10 cellular contexts compared by ENCODE assay signal in the genomic region with DNA sequence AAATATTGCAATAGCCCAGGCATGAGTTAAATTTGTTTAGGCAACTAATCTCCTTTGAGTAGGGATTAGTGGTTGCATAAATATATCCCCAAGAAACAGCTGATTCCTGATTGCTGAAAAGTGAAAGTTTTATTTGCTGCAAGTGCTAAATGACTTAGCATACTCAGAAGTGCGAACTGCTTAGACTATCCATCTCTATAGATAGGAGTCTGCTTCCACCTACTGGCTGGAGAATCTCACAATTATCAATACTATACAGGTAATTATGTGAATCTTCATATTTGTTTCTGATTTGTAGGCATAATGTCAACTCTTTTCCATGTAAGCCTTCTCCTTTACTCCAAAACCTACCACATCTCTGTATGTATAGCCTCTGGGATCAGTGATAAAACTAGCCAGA. TPM values are rescaled to one million over a fixed set of nuclear protein-coding genes. Genes with fewer than 3 reads are reported as not detected.
DNase-seq lines count a peak whose midpoint lies in the region; ATAC-seq and TF ChIP-seq lines count a peak whose summit lies in the region.
"Had no signal": no experiment of that assay in that cellular context is flagged by ENCODE, and none has a peak within 500 bp of the region (broad histone marks: within the 10 kb centered on the region; RNA-seq: fewer than 3 reads in every experiment).

No MANE protein-coding gene starts in this region.

- ATAC-seq in HCT116 (peak; percentile 69), Panc1 (no peak), sciatic nerve (peak; percentile 93), omental fat pad (ENCODE audit: low FRiP score) (no peak)

- H3K27ac Mint-ChIP-seq in glutamatergic neuron (ENCODE audit: unreplicated experiment): no peak overlapping the region
- H3K27ac Mint-ChIP-seq: stimulated activated naive CD8-positive, alpha-beta T cell treated with anti-CD3 and anti-CD28 coated beads, Interleukin-15, Interleukin-2, amounts not matched to agents 100 ng/mL and 50 ng/mL, for 24 hours had no signal

- peak; percentile 63 for TF ChIP-seq RAD21 in HCT116 (IDR thresholded peaks at IDR 0.05; ENCODE audit: low read depth)

- H3K36me3 Mint-ChIP-seq in glutamatergic neuron (ENCODE audit: unreplicated experiment): no peaks in the 10 kb centered on the region

- H3K9me3 ChIP-seq in HCT116 (ENCODE audit: control insufficient read depth in 1 of 2, insufficient read depth in 1 of 2, low read depth in 1 of 2, low read length in 2 of 2) (no peaks in the 10 kb centered on the region), Panc1 (ENCODE audit: control insufficient read depth, insufficient read depth, low read depth, low read length) (no peaks in the 10 kb centered on the region)

- H3K36me3 ChIP-seq in HCT116 (ENCODE audit: control insufficient read depth in 1 of 2, insufficient read depth in 2 of 2, low read length in 2 of 2) (no peaks in the 10 kb centered on the region), Panc1 (ENCODE audit: control insufficient read depth, insufficient read depth, low read length) (no peaks in the 10 kb centered on the region)

- no peak overlapping the region for H3K4me2 ChIP-seq in HCT116 (ENCODE audit: low read length)

- H3K4me3 ChIP-seq in HCT116 (replicated peaks in 1 of 2; ENCODE audit: low read depth in 1 of 2, low read length in 2 of 2) (no peak overlapping the region), Panc1 (ENCODE audit: low read depth in 2 of 2, low read length in 2 of 2) (no peak overlapping the region)

- no peak overlapping the region for H3K4me3 Mint-ChIP-seq in glutamatergic neuron (ENCODE audit: unreplicated experiment)
- H3K4me3 Mint-ChIP-seq: stimulated activated naive CD8-positive, alpha-beta T cell treated with anti-CD3 and anti-CD28 coated beads, Interleukin-15, Interleukin-2, amounts not matched to agents 100 ng/mL and 50 ng/mL, for 24 hours had no signal

- POLR2A ChIA-PET in HCT116 (lab: Charles Lee): no interaction called here
- POLR2A ChIA-PET in Panc1 (lab: Charles Lee): no interaction called here

- TF ChIP-seq CTCF in HCT116 (IDR thresholded peaks at IDR 0.05 in 2 of 3, conservative IDR thresholded peaks at IDR 0.05 in 1 of 3; ENCODE audit: borderline replicate concordance in 1 of 3, insufficient read depth in 1 of 3, low read depth in 2 of 3, low read length in 2 of 3): peak; percentile 29 to 48 (median 35); a peak in 4 of 6 replicates
- peak; percentile 8; the same call in 1 of the 2 replicates for TF ChIP-seq CTCF in Panc1 (IDR thresholded peaks at IDR 0.05)
- TF ChIP-seq CTCF in omental fat pad (IDR thresholded peaks at IDR 0.05): no peak
- no peak for TF ChIP-seq CTCF in glutamatergic neuron (IDR thresholded peaks at IDR 0.05; ENCODE audit: partially characterized antibody, unreplicated experiment)

- RAD21 ChIA-PET in HCT116 (lab: Charles Lee; ENCODE audit: low non-redundant PET in 1 of 2, low total read pairs in 2 of 2, uncharacterized antibody in 2 of 2, unreplicated experiment in 2 of 2): no interaction called here

- CTCF ChIA-PET in HCT116 (lab: Charles Lee): no interaction called here
- CTCF ChIA-PET in Panc1 (lab: Charles Lee): no interaction called here

- no peak overlapping the region for H3K9ac ChIP-seq in HCT116 (ENCODE audit: low read length)

- no peaks in the 10 kb centered on the region for H3K9me2 ChIP-seq in HCT116 (ENCODE audit: insufficient read depth)

- no peaks in the 10 kb centered on the region for H3K4me1 Mint-ChIP-seq in glutamatergic neuron (ENCODE audit: low read depth, unreplicated experiment)

- DNase-seq in HCT116 (ENCODE audit: low read depth, low spot score) (peak; percentile 7), Panc1 (ENCODE audit: low read depth, low spot score) (no peak), fibroblast of the conjunctiva (ENCODE audit: low read depth) (peak; percentile 1), sciatic nerve (ENCODE audit: low spot score) (no peak), omental fat pad (ENCODE audit: low spot score) (no peak), glutamatergic neuron (no peak), T-helper 9 cell (no peak), SKM-1 (lab: John Stamatoyannopoulos, UW; ENCODE audit: unreplicated experiment) (no peak)
- DNase-seq: NCI-H2029 treated with DMSO at 0.1 percent for 48 hours had no signal

- H3K4me1 ChIP-seq in HCT116 (ENCODE audit: control insufficient read depth in 1 of 2, insufficient read depth in 2 of 2, low read length in 2 of 2) (no peaks in the 10 kb centered on the region), Panc1 (ENCODE audit: control insufficient read depth, insufficient read depth, low read length) (no peaks in the 10 kb centered on the region)

- no peaks in the 10 kb centered on the region for H3K9me3 Mint-ChIP-seq in glutamatergic neuron (ENCODE audit: unreplicated experiment)
- H3K9me3 Mint-ChIP-seq: stimulated activated naive CD8-positive, alpha-beta T cell treated with anti-CD3 and anti-CD28 coated beads, Interleukin-15, Interleukin-2, amounts not matched to agents 100 ng/mL and 50 ng/mL, for 24 hours had no signal

- no peaks in the 10 kb centered on the region for H4K20me1 ChIP-seq in HCT116 (ENCODE audit: insufficient read depth)

- intact Hi-C loops in HCT116 (cut with micrococcal nuclease) (loop anchor here (1.0 to 2.0 kb wide), 2 partner anchors 152 to 372 kb away; no protein-coding TSS in a partner anchor), Panc1 (cut with micrococcal nuclease; ENCODE audit: unreplicated experiment) (loop anchor here (1.0 kb wide), 1 partner anchor 152 kb away; no protein-coding TSS in a partner anchor), sciatic nerve (cut with DNase I) (no loop called here)

- H2AFZ ChIP-seq in HCT116 (ENCODE audit: low read depth, low read length, poor library complexity, severe bottlenecking): no peak overlapping the region

- in situ Hi-C loops in Panc1 (cut with HindIII; ENCODE audit: low pct_unique_long_range_greater_than_20kb, low sequenced_read_pairs): no loop called here

- H3K27ac ChIP-seq in HCT116 (ENCODE audit: low read depth, low read length) (no peak overlapping the region), Panc1 (ENCODE audit: low read length) (no peak overlapping the region)

- no peaks in the 10 kb centered on the region for H3K79me2 ChIP-seq in HCT116 (ENCODE audit: insufficient read depth, low read length)

- no peaks in the 10 kb centered on the region for H3K27me3 ChIP-seq in HCT116 (ENCODE audit: insufficient read depth, low read length)
- no peaks in the 10 kb centered on the region for H3K27me3 ChIP-seq in Panc1 (ENCODE audit: control insufficient read depth, insufficient read depth, low read length)

- no peak for TF ChIP-seq POLR2A in HCT116 (IDR thresholded peaks at IDR 0.05; ENCODE audit: borderline replicate concordance, extremely low read depth, insufficient read depth, insufficient read length)

- H3K27me3 Mint-ChIP-seq in glutamatergic neuron (ENCODE audit: unreplicated experiment): no peaks in the 10 kb centered on the region
- H3K27me3 Mint-ChIP-seq: stimulated activated naive CD8-positive, alpha-beta T cell treated with anti-CD3 and anti-CD28 coated beads, Interleukin-15, Interleukin-2, amounts not matched to agents 100 ng/mL and 50 ng/mL, for 24 hours had no signal

- no TSS peak for BruUV-seq in HCT116 (replicated peaks; lab: Mats Ljungman, UMichigan)
- BruUV-seq in Panc1 (replicated peaks; lab: Mats Ljungman, UMichigan): no TSS peak

TF ChIP-seq in HCT116, 20 proteins besides CTCF, POLR2A, EP300 and RAD21 (continues in another document):
- no peak for TF ChIP-seq SRF (IDR thresholded peaks at IDR 0.05; ENCODE audit: low read depth)
- no peak for TF ChIP-seq EZH2 (IDR thresholded peaks at IDR 0.05)
- no peak for TF ChIP-seq ZBTB33 (IDR thresholded peaks at IDR 0.05; ENCODE audit: extremely low read depth, insufficient replicate concordance, low read length)
- TF ChIP-seq TCF7L2 (IDR thresholded peaks at IDR 0.05; ENCODE audit: borderline replicate concordance, extremely low read depth, insufficient read depth, insufficient read length): no peak
- no peak for TF ChIP-seq JUND (IDR thresholded peaks at IDR 0.05)
- no peak for TF ChIP-seq ZNF274 (IDR thresholded peaks at IDR 0.05; ENCODE audit: low read depth, low read length)
- TF ChIP-seq POLR2AphosphoS5 (IDR thresholded peaks at IDR 0.05; ENCODE audit: low read depth, low read length): no peak
- TF ChIP-seq FOSL1 (IDR thresholded peaks at IDR 0.05; ENCODE audit: low read depth): no peak
- no peak for TF ChIP-seq EZH2phosphoT487 (IDR thresholded peaks at IDR 0.05; ENCODE audit: borderline replicate concordance)
- no peak for TF ChIP-seq SIN3A (IDR thresholded peaks at IDR 0.05; ENCODE audit: low read depth)
- no peak for TF ChIP-seq CEBPB (IDR thresholded peaks at IDR 0.05; ENCODE audit: low read depth)
- TF ChIP-seq ZFX (IDR thresholded peaks at IDR 0.05): no peak
- TF ChIP-seq ATF3 (IDR thresholded peaks at IDR 0.05): no peak
- TF ChIP-seq YY1 (IDR thresholded peaks at IDR 0.05; ENCODE audit: extremely low read depth, insufficient replicate concordance, low read depth, low read length): no peak
- TF ChIP-seq, protein P1, sequence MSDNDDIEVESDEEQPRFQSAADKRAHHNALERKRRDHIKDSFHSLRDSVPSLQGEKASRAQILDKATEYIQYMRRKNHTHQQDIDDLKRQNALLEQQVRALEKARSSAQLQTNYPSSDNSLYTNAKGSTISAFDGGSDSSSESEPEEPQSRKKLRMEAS (IDR thresholded peaks at IDR 0.05): no peak

RNA-seq across cellular contexts. Expression of gene SLCO1B3, which starts 11.9 kb away (rescaled TPM):
- 5.4 TPM for total RNA-seq in HCT116 (2021; ENCODE audit: unreplicated experiment)
- 1.5 and 3.2 TPM in 2 replicates for polyA plus RNA-seq in HCT116 (2012)
- total RNA-seq in Panc1 (2021; ENCODE audit: unreplicated experiment): 0.85 TPM
- 0.16 TPM for polyA plus RNA-seq in Panc1 (2012; ENCODE audit: insufficient read length)
- 4.2 TPM for total RNA-seq in sciatic nerve
- under 1 TPM in 1 of 4 donors, not detected in 3; 0.47 TPM for total RNA-seq in omental fat pad
- not detected for total RNA-seq in glutamatergic neuron (ENCODE audit: unreplicated experiment)

Comparison
In these comparisons a context has a peak if more than half of its experiments do, and no peak if none do; other contexts are left out.
1. ATAC-seq: peak in HCT116 (single experiment) and sciatic nerve (single experiment); none in Panc1 (single experiment) and omental fat pad (single experiment).
2. DNase-seq: peak in HCT116 (single experiment) and fibroblast of the conjunctiva (single experiment); none in Panc1 (single experiment), sciatic nerve (single experiment), omental fat pad (single experiment), glutamatergic neuron (single experiment), T-helper 9 cell (single experiment) and SKM-1 (single experiment).
3. CTCF ChIP-seq: peak in HCT116 (3 of 3) and Panc1 (single experiment); none in omental fat pad (0 of 3) and glutamatergic neuron (single experiment).